1 cellular context compared by ENCODE assay signal in the genomic region with DNA sequence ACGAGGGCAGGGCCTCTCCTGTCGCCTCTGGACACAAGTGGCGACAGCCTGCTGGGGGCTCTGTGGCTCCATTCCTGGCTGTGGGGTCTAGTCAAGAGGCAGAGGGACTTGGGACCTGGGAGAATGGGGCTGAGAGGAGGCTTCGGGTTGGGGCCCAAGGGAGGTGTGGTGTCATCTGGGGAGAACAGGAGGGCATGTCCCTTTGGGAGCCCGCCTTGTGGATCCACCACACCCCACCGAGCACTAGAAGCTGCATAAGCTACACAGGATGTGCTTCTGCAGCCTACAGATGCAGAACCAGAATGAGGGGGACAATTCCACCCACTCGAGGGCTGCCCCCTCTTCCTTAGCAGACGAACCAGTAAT.
TF ChIP-seq lines count a peak whose summit lies in the region.

No MANE protein-coding gene starts in this region.

TF ChIP-seq in HCT116, 20 proteins besides CTCF, POLR2A, EP300 and RAD21 (continued from another document):
- TF ChIP-seq, protein P1, sequence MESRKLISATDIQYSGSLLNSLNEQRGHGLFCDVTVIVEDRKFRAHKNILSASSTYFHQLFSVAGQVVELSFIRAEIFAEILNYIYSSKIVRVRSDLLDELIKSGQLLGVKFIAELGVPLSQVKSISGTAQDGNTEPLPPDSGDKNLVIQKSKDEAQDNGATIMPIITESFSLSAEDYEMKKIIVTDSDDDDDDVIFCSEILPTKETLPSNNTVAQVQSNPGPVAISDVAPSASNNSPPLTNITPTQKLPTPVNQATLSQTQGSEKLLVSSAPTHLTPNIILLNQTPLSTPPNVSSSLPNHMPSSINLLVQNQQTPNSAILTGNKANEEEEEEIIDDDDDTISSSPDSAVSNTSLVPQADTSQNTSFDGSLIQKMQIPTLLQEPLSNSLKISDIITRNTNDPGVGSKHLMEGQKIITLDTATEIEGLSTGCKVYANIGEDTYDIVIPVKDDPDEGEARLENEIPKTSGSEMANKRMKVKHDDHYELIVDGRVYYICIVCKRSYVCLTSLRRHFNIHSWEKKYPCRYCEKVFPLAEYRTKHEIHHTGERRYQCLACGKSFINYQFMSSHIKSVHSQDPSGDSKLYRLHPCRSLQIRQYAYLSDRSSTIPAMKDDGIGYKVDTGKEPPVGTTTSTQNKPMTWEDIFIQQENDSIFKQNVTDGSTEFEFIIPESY (IDR thresholded peaks at IDR 0.05; ENCODE audit: extremely low read depth, insufficient replicate concordance, low read length): no peak
- TF ChIP-seq TCF7L2 (IDR thresholded peaks at IDR 0.05; ENCODE audit: borderline replicate concordance, extremely low read depth, insufficient read depth, insufficient read length) (no peak), ELF1 (IDR thresholded peaks at IDR 0.05; ENCODE audit: borderline replicate concordance, low read depth) (no peak), SP1 (IDR thresholded peaks at IDR 0.05; ENCODE audit: low read depth) (no peak), POLR2AphosphoS5 (IDR thresholded peaks at IDR 0.05; ENCODE audit: low read depth, low read length) (no peak), ZNF274 (IDR thresholded peaks at IDR 0.05; ENCODE audit: low read depth, low read length) (no peak), FOSL1 (IDR thresholded peaks at IDR 0.05; ENCODE audit: low read depth) (no peak)
